9 cellular contexts compared by ENCODE assay signal in the genomic region with DNA sequence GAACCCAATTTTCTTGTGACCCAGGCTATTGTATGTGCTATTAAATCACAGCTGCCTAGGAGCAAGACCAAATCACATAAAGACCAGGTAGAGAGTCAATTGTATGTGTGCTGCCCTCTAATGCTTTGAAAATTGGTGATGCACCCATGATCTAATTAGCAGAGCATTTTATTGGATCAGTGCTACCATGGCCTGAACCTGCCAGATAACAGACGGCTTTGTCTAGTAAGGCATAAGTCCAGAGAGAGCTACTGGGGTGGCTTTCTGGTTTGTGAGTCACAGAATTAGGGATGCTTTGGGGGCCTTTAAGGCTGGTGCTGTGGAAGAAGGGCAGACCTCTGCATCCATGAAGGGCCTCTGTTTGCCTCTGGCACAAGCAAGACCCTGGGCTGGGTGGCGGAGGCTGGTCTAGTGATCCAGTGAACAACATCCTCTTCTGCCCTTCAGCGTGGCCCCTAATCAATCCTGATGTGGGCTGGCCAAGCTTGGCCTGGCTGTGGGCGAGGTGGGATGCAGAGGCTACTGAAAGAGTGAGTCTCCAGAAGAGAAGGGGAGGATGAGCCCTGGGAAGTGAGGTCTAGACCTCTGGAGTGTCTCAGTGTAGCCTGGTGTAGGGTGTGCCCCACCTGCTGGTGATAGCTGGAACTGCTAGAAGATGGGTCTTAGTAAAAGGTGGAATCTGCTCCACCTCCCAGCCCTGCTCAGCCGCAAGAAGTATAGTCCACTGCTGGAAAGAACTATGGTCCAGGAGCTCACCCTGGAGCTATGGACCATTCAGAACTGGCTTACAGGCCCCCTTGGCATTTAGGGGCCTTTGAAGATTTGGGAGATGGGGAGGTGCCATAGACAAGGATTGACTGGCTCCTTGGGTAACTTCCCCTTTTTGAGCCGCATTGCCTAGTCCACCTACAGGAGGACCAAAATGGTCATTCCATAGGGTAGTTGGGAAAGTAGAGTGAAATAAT. TPM values are rescaled to one million over a fixed set of nuclear protein-coding genes. Genes with fewer than 3 reads are reported as not detected.
DNase-seq lines count a peak whose midpoint lies in the region; ATAC-seq and TF ChIP-seq lines count a peak whose summit lies in the region.
"Had no signal": no experiment of that assay in that cellular context is flagged by ENCODE, and none has a peak within 500 bp of the region (broad histone marks: within the 10 kb centered on the region; RNA-seq: fewer than 3 reads in every experiment).

No MANE protein-coding gene starts in this region.

- no peak overlapping the region for H3K18ac ChIP-seq in IMR-90 (ENCODE audit: low read depth, low read length)

- peaks cover 21 to 44% (median 42%) of the 10 kb centered on the region in 3 donors for H3K27me3 Mint-ChIP-seq in naive B cell

- dilution Hi-C loops in IMR-90 (cut with HindIII; ENCODE audit: low sequenced_read_pairs, unreplicated experiment), result no loop called here

- peak; percentile 92 for TF ChIP-seq CTCF in IMR-90 (conservative IDR thresholded peaks at IDR 0.05; ENCODE audit: low read depth, low read length)
- TF ChIP-seq CTCF in OCI-LY3 (IDR thresholded peaks at IDR 0.05; ENCODE audit: low read depth, low read length), result peak; percentile 89

- no peak overlapping the region for H3K4ac ChIP-seq in IMR-90 (ENCODE audit: low read depth, low read length)

- H3K36me3 ChIP-seq in IMR-90 (ENCODE audit: control insufficient read depth, insufficient read depth, low read length), result peaks cover 5% of the 10 kb centered on the region
- H3K36me3 ChIP-seq in OCI-LY3 (replicated peaks; ENCODE audit: low read depth, low read length), result no peaks in the 10 kb centered on the region

- H2BK120ac ChIP-seq in IMR-90 (ENCODE audit: low read depth, low read length), result no peak overlapping the region

- peak overlapping the region in 1 of 6 donors; percentile 56 for H3K27ac Mint-ChIP-seq in naive B cell
- H3K27ac Mint-ChIP-seq: T-helper 1 cell treated with Interleukin-12 subunit alpha and Interleukin-12 subunit beta and Interleukin-4 antibody, amounts not matched to agents 30 μg/mL and 1 μg/mL, for 36 hours had no signal

- H3K4me2 ChIP-seq in IMR-90 (ENCODE audit: low read depth, low read length), result no peak overlapping the region
- peak overlapping the region; percentile 46 for H3K4me2 ChIP-seq in OCI-LY3 (ENCODE audit: low read length)

- H4K91ac ChIP-seq in IMR-90 (ENCODE audit: insufficient read depth, low read depth, low read length), result no peak overlapping the region

- 100% methylated on average over 1 of the region's 6 CpGs; no CpG with 5 or more reads in 1 of the 2 experiments for WGBS in IMR-90 (ENCODE audit: extremely low coverage in 2 of 2, insufficient read length in 1 of 2), 2 experiments

- no peaks in the 10 kb centered on the region for H4K20me1 ChIP-seq in IMR-90 (ENCODE audit: insufficient read depth, low read length)
- no peaks in the 10 kb centered on the region for H4K20me1 ChIP-seq in OCI-LY3 (ENCODE audit: insufficient read depth, low read length)

- no peak overlapping the region for H3K27ac ChIP-seq in IMR-90 (ENCODE audit: insufficient read depth, low read length)
- H3K27ac ChIP-seq in OCI-LY3 (ENCODE audit: low read length), result no peak overlapping the region

- H3K79me2 ChIP-seq in OCI-LY3 (ENCODE audit: low read length), result no peaks in the 10 kb centered on the region

- H2BK5ac ChIP-seq in IMR-90 (ENCODE audit: low read depth, low read length, poor library complexity, severe bottlenecking), result no peak overlapping the region

- no peak overlapping the region for H4K5ac ChIP-seq in IMR-90 (ENCODE audit: low read depth, low read length)

- no peak overlapping the region for H2BK15ac ChIP-seq in IMR-90 (ENCODE audit: low read depth, low read length)

- ATAC-seq in IMR-90 (ENCODE audit: low read depth) (peak; percentile 99), esophagus mucosa (peak; percentile 69), naive B cell (ENCODE audit: low read depth in 2 of 2) (peak; percentile 57 to 69), HG03439 (IDR thresholded peaks at IDR 0.05; ENCODE audit: unreplicated experiment) (no peak)

- H3K9me3 Mint-ChIP-seq in naive B cell, result peaks cover 0 to 2% (median 0%) of the 10 kb centered on the region in 7 donors
- H3K9me3 Mint-ChIP-seq: T-helper 1 cell treated with Interleukin-12 subunit alpha and Interleukin-12 subunit beta and Interleukin-4 antibody, amounts not matched to agents 30 μg/mL and 1 μg/mL, for 36 hours had no signal

- no peak overlapping the region for H3K4me3 Mint-ChIP-seq in naive B cell
- H3K4me3 Mint-ChIP-seq: T-helper 1 cell treated with Interleukin-12 subunit alpha and Interleukin-12 subunit beta and Interleukin-4 antibody, amounts not matched to agents 30 μg/mL and 1 μg/mL, for 36 hours had no signal

- CTCF ChIA-PET in IMR-90 (lab: Yijun Ruan, JAX), result interaction anchor here (0.5 to 2.2 kb wide), 8 partner anchors 15 to 554 kb away, joined by 3 to 8 read pairs (median 3); no protein-coding TSS in a partner anchor

- intact Hi-C loops in IMR-90 (cut with micrococcal nuclease), result loop anchor here (1.0 kb wide), 2 partner anchors 43 to 204 kb away; no protein-coding TSS in a partner anchor

- no peak overlapping the region for H2BK20ac ChIP-seq in IMR-90 (ENCODE audit: low read depth, low read length)

- no peaks in the 10 kb centered on the region for H3K9me1 ChIP-seq in IMR-90 (ENCODE audit: insufficient read depth, low read length)

- no TSS peak for BruUV-seq in IMR-90 (replicated peaks; lab: Mats Ljungman, UMichigan)

- no peak overlapping the region for H3K4me3 ChIP-seq in IMR-90 (ENCODE audit: insufficient read depth, low read depth, low read length)
- H3K4me3 ChIP-seq in OCI-LY3 (ENCODE audit: low read length), result no peak overlapping the region

- H3K4me1 Mint-ChIP-seq in naive B cell, result peaks cover 9 to 15% (median 14%) of the 10 kb centered on the region in 3 donors

- H4K8ac ChIP-seq in IMR-90 (ENCODE audit: low read depth in 2 of 2, low read length in 2 of 2), result no peak overlapping the region

- in situ Hi-C loops in IMR-90 (cut with MboI; ENCODE audit: low sequenced_read_pairs), result loop anchor here (5.0 to 25.0 kb wide), 2 partner anchors 42 to 713 kb away; no protein-coding TSS in a partner anchor

- DNase-seq in D341Med (ENCODE audit: low spot score) (peak; percentile 86), IMR-90 (peak; percentile 75), naive B cell (peak; percentile 56)
- DNase-seq in activated CD8-positive, alpha-beta memory T cell treated with anti-CD3 and anti-CD28 coated beads, Interleukin-2, amount 50 U/mL, for 48 hours, result peak; percentile 90
- peak; percentile 64 for DNase-seq in stimulated activated CD8-positive, alpha-beta memory T cell treated with anti-CD3 and anti-CD28 coated beads, Interleukin-7, amount 100 ng/mL, for 24 hours (ENCODE audit: low read depth)

- H3K9ac ChIP-seq in IMR-90 (ENCODE audit: low read depth, low read length) (no peak overlapping the region), OCI-LY3 (ENCODE audit: low read length) (no peak overlapping the region)

- no peak overlapping the region for H3K14ac ChIP-seq in IMR-90 (replicated peaks; ENCODE audit: low read depth, low read length)

- POLR2A ChIA-PET in IMR-90 (lab: Charles Lee; ENCODE audit: unreplicated experiment), result interaction anchor here (0.5 kb wide), 1 partner anchor 403 kb away, joined by 19 read pairs; no protein-coding TSS in a partner anchor

- H3K4me1 ChIP-seq in IMR-90 (ENCODE audit: control insufficient read depth, insufficient read depth, low read length) (no peaks in the 10 kb centered on the region), OCI-LY3 (ENCODE audit: low read length) (peaks cover 11% of the 10 kb centered on the region; the same call in 1 of the 2 replicates)

- H2AFZ ChIP-seq in IMR-90 (replicated peaks; ENCODE audit: low read length, poor library complexity) (peak overlapping the region; percentile 29), OCI-LY3 (ENCODE audit: low read depth, low read length) (no peak overlapping the region; the same call in 1 of the 2 replicates)

- H3K79me1 ChIP-seq in IMR-90 (ENCODE audit: low read depth in 1 of 2, low read length in 2 of 2), result no peaks in the 10 kb centered on the region

- H2AK5ac ChIP-seq in IMR-90 (ENCODE audit: low read depth, low read length), result no peak overlapping the region

- no peak for TF ChIP-seq POLR2A in IMR-90 (IDR thresholded peaks at IDR 0.05; ENCODE audit: low read depth, low read length)

- H3K27me3 ChIP-seq in IMR-90 (ENCODE audit: control insufficient read depth, insufficient read depth, low read length), result no peaks in the 10 kb centered on the region
- peaks cover 20% of the 10 kb centered on the region for H3K27me3 ChIP-seq in OCI-LY3 (ENCODE audit: low read depth, low read length)

- no peak overlapping the region for H3K23ac ChIP-seq in IMR-90 (ENCODE audit: low read depth, low read length)

- H3K56ac ChIP-seq in IMR-90 (ENCODE audit: extremely low read depth, insufficient read depth, low read length), result no peak overlapping the region

- H3K9me3 ChIP-seq in IMR-90 (ENCODE audit: control insufficient read depth, insufficient read depth, low read length) (no peaks in the 10 kb centered on the region), OCI-LY3 (ENCODE audit: insufficient read depth, low read length) (no peaks in the 10 kb centered on the region)

- no peaks in the 10 kb centered on the region for H3K36me3 Mint-ChIP-seq in naive B cell

- peak; percentile 90 for TF ChIP-seq RAD21 in IMR-90 (IDR thresholded peaks at IDR 0.05; ENCODE audit: low read length)

- peak overlapping the region; percentile 22 for H2AK9ac ChIP-seq in IMR-90 (replicated peaks; ENCODE audit: low read depth, low read length, poor library complexity)

TF ChIP-seq in IMR-90, 13 proteins besides CTCF, POLR2A, EP300 and RAD21:
- TF ChIP-seq FOS (IDR thresholded peaks at IDR 0.05; ENCODE audit: low read depth, low read length) (no peak), RCOR1 (IDR thresholded peaks at IDR 0.05; ENCODE audit: insufficient replicate concordance, low read length) (no peak), CEBPB (IDR thresholded peaks at IDR 0.05; ENCODE audit: low read depth, low read length) (no peak), SMC3 (IDR thresholded peaks at IDR 0.05; ENCODE audit: low read depth, low read length) (peak; percentile 87), MXI1 (IDR thresholded peaks at IDR 0.05; ENCODE audit: borderline replicate concordance, low read depth, low read length) (no peak)

RNA-seq across cellular contexts. Expression of gene AAR2, which starts 36.7 kb away (rescaled TPM):
- total RNA-seq in IMR-90 (2012; rRNA removed) (28.1 and 35.8 TPM in 2 replicates), esophagus mucosa (13.3 TPM)
- polyA plus RNA-seq in IMR-90 (2012; rRNA removed) (28.2 and 30.2 TPM in 2 replicates), naive B cell (ENCODE audit: low read depth in 6 of 6) (10 to 100 TPM; 29.6 to 48.2 (median 34.7) TPM)
- 16.6 and 21.0 TPM in 2 replicates for polyA plus RNA-seq in IMR-90 (2012; cell fraction: cytosol; rRNA removed)
- 12.5 and 16.3 TPM in 2 replicates for polyA plus RNA-seq in IMR-90 (2012; cell fraction: nucleus; rRNA removed; ENCODE audit: low replicate concordance)

RNA-seq across cellular contexts. Expression of gene EPB41L1, which starts 45.0 kb away (rescaled TPM):
- 12.5 and 13.9 TPM in 2 replicates for total RNA-seq in IMR-90 (2012; rRNA removed)
- 33.6 and 33.7 TPM in 2 replicates for polyA plus RNA-seq in IMR-90 (2012; rRNA removed)
- 25.6 and 29.3 TPM in 2 replicates for polyA plus RNA-seq in IMR-90 (2012; cell fraction: cytosol; rRNA removed)
- polyA plus RNA-seq in IMR-90 (2012; cell fraction: nucleus; rRNA removed; ENCODE audit: low replicate concordance), result 15.7 and 18.4 TPM in 2 replicates
- total RNA-seq in esophagus mucosa, result 95.6 TPM
- polyA plus RNA-seq in naive B cell (ENCODE audit: low read depth in 6 of 6), result not detected
